Comparison of ENCODE assay signal across 26 cellular contexts in genomic region chr2:173584000-173584399, GRCh38.
"Had no signal": no experiment of that assay in that cellular context is flagged by ENCODE, and none has a peak within 500 bp of the region (broad histone marks: within the 10 kb centered on the region; RNA-seq: fewer than 3 reads in every experiment).

No MANE protein-coding gene starts in this region.

- ATAC-seq: stimulated activated memory B cell treated with anti-CD40 and anti-IgM and Interleukin-4, amounts not matched to agents 10 μg/mL and 1 μg/mL and 100 μg/mL, for 72 hours; stimulated activated naive CD8-positive, alpha-beta T cell treated with anti-CD3 and anti-CD28 coated beads, Interleukin-15, amount 100 ng/mL, for 72 hours; stimulated activated naive CD8-positive, alpha-beta T cell treated with anti-CD3 and anti-CD28 coated beads, Interleukin-15, Interleukin-2, amounts not matched to agents 100 U/mL and 50 U/mL, for 24 hours; upper lobe of right lung had no signal

- DNase-seq: stimulated activated CD4-positive, alpha-beta T cell treated with anti-CD3 and anti-CD28 coated beads, Interleukin-2, amount 100 ng/mL, for 48 hours; stimulated activated CD4-positive, alpha-beta T cell treated with anti-CD3 and anti-CD28 coated beads, Interleukin-4, amount 100 ng/mL, for 1 hour; stimulated activated CD4-positive, alpha-beta T cell treated with anti-CD3 and anti-CD28 coated beads, Interleukin-4, amount 100 ng/mL, for 24 hours; stimulated activated CD4-positive, alpha-beta T cell treated with anti-CD3 and anti-CD28 coated beads, Interleukin-4, amount 100 ng/mL, for 4 hours; stimulated activated CD8-positive, alpha-beta memory T cell treated with anti-CD3 and anti-CD28 coated beads, Interleukin-4, amount 100 ng/mL, for 48 hours; stimulated activated naive B cell treated with anti-CD40 and anti-IgM and Interleukin-4, amounts not matched to agents 10 μg/mL and 1 μg/mL and 100 μg/mL, for 72 hours; stimulated activated naive CD4-positive, alpha-beta T cell; stimulated activated naive CD4-positive, alpha-beta T cell treated with Interleukin-2 at 50 U/mL for 16 hours; stimulated activated naive CD8-positive, alpha-beta T cell treated with anti-CD3 and anti-CD28 coated beads, Interleukin-15, amount 100 ng/mL, for 72 hours; stimulated activated naive CD8-positive, alpha-beta T cell treated with anti-CD3 and anti-CD28 coated beads, Interleukin-15, Interleukin-2, amounts not matched to agents 100 U/mL and 50 U/mL, for 24 hours; stomach; substantia nigra; testis; thyroid gland; tibial artery; transverse colon; trophoblast cell; upper lobe of left lung; upper lobe of right lung; uterus had no signal

- H3K4me1 ChIP-seq: testis, tibial artery, tibial nerve, transverse colon, upper lobe of right lung, uterus, vagina had no signal

- H3K4me3 ChIP-seq: stomach, suprapubic skin, testis, thoracic aorta, thyroid gland, tibial artery, tibial nerve, transverse colon, upper lobe of left lung, upper lobe of right lung, uterus, vagina had no signal

- H3K27me3 ChIP-seq: suprapubic skin, testis, thyroid gland, tibial artery, tibial nerve, transverse colon, upper lobe of left lung, upper lobe of right lung, uterus, vagina had no signal

- H3K36me3 ChIP-seq: stomach, suprapubic skin, thoracic aorta, thyroid gland, tibial artery, tibial nerve, transverse colon, upper lobe of left lung, upper lobe of right lung, uterus, vagina had no signal

- FAIRE-seq: urothelium cell line had no signal

- H3K27ac ChIP-seq: stomach, suprapubic skin, testis, thoracic aorta, thyroid gland, tibial artery, tibial nerve, transverse colon, upper lobe of left lung, upper lobe of right lung, uterus, vagina had no signal

- H3K9me3 ChIP-seq: stomach, suprapubic skin, testis, thoracic aorta, thyroid gland, tibial artery, tibial nerve, transverse colon, upper lobe of left lung, upper lobe of right lung, uterus, vagina had no signal
